ENCODE assay signal across 26 cellular contexts in genomic region chr10:7033031-7033430, GRCh38.
DNase-seq lines count a peak whose midpoint lies in the region; ATAC-seq, FAIRE-seq and TF ChIP-seq lines count a peak whose summit lies in the region.
"Had no signal": no experiment of that assay in that cellular context is flagged by ENCODE, and none has a peak within 500 bp of the region (broad histone marks: within the 10 kb centered on the region; RNA-seq: fewer than 3 reads in every experiment).

No MANE protein-coding gene starts in this region.

- no peak for TF ChIP-seq CTCF in activated CD8-positive, alpha-beta T cell treated with anti-CD3 and anti-CD28 coated beads for 36 hours (IDR thresholded peaks at IDR 0.05)
- no peak for TF ChIP-seq CTCF in testis (IDR thresholded peaks at IDR 0.05)

- no peak for DNase-seq in activated naive CD4-positive, alpha-beta T cell treated with anti-CD3 and anti-CD28 coated beads, Interleukin-2, amount 50 U/mL, for 72 hours (ENCODE audit: low spot score in 2 of 2)
- DNase-seq in activated naive CD4-positive, alpha-beta T cell treated with anti-CD3 and anti-CD28 coated beads, Interleukin-2, amount 10 ng/mL, durations not matched to agents 7 days and 5 days, result no peak
- DNase-seq in activated CD8-positive, alpha-beta T cell treated with anti-CD3 and anti-CD28 coated beads for 36 hours, result peak; percentile 6
- DNase-seq in effector memory CD8-positive, alpha-beta T cell, result no peak
- DNase-seq in small intestine (peak; percentile 33), testis (no peak), NCI-H1694 treated with DMSO at 0.1 percent for 48 hours (lab: John Stamatoyannopoulos, UW) (no peak)
- DNase-seq: CD4-positive, CD25-positive, alpha-beta regulatory T cell; DMS153; NCI-H1092; NCI-H1417 treated with DMSO at 0.1 percent for 48 hours; NCI-H187; NCI-H2081 treated with DMSO at 0.1 percent for 48 hours; NCI-H2171; NCI-H226; NCI-H510A; NCI-H69; OCI-M1; SIG-M5 had no signal

- WGBS in small intestine, 3 donors, result 55 to 76% (median 57%) methylated on average over 1 of the region's 1 CpG
- WGBS in testis, 2 donors, result 88 to 96% methylated on average over 1 of the region's 1 CpG

- H3K9me3 Mint-ChIP-seq in activated naive CD4-positive, alpha-beta T cell treated with anti-CD3 and anti-CD28 coated beads, Interleukin-2, amount 50 U/mL, for 72 hours, result peaks cover 15 to 18% of the 10 kb centered on the region in 2 donors
- H3K9me3 Mint-ChIP-seq in activated naive CD4-positive, alpha-beta T cell treated with anti-CD3 and anti-CD28 coated beads, Interleukin-2, amount 10 ng/mL, durations not matched to agents 7 days and 5 days, result peaks cover 1% of the 10 kb centered on the region
- peaks cover 32% of the 10 kb centered on the region for H3K9me3 Mint-ChIP-seq in activated CD8-positive, alpha-beta T cell treated with anti-CD3 and anti-CD28 coated beads for 36 hours
- peaks cover 14 to 19% of the 10 kb centered on the region in 2 donors for H3K9me3 Mint-ChIP-seq in effector memory CD8-positive, alpha-beta T cell

- intact Hi-C loops in activated CD8-positive, alpha-beta T cell treated with anti-CD3 and anti-CD28 coated beads for 36 hours (cut with micrococcal nuclease), result loop anchor here (10.0 kb wide), 1 partner anchor 108 kb away; no protein-coding TSS in a partner anchor
- intact Hi-C loops in testis (cut with DNase I; ENCODE audit: low total_unique reads), result no loop called here

- POLR2A ChIA-PET in activated CD8-positive, alpha-beta T cell treated with anti-CD3 and anti-CD28 coated beads for 36 hours (lab: Charles Lee), result no interaction called here

- no peak overlapping the region for H3K27ac Mint-ChIP-seq in activated naive CD4-positive, alpha-beta T cell treated with anti-CD3 and anti-CD28 coated beads, Interleukin-2, amount 50 U/mL, for 72 hours
- H3K27ac Mint-ChIP-seq in activated naive CD4-positive, alpha-beta T cell treated with anti-CD3 and anti-CD28 coated beads, Interleukin-2, amount 10 ng/mL, durations not matched to agents 7 days and 5 days, result no peak overlapping the region
- peak overlapping the region; percentile 18 for H3K27ac Mint-ChIP-seq in activated CD8-positive, alpha-beta T cell treated with anti-CD3 and anti-CD28 coated beads for 36 hours
- peak overlapping the region; percentile 51 to 97 for H3K27ac Mint-ChIP-seq in effector memory CD8-positive, alpha-beta T cell
- H3K27ac Mint-ChIP-seq: CD4-positive, CD25-positive, alpha-beta regulatory T cell; IgD-negative memory B cell had no signal

- H3K27ac ChIP-seq in small intestine (ENCODE audit: low read depth in 1 of 2, low read length in 1 of 2), result no peak overlapping the region
- H3K27ac ChIP-seq in testis, result no peak overlapping the region
- H3K27ac ChIP-seq: HL-60, SK-N-MC had no signal

- no peaks in the 10 kb centered on the region for H3K9me3 ChIP-seq in small intestine (ENCODE audit: control insufficient read depth, low read depth)
- H3K9me3 ChIP-seq in testis, result no peaks in the 10 kb centered on the region

- no peak for FAIRE-seq in small intestine (lab: Jason Lieb, UNC)
- FAIRE-seq: GM18507, RCC 7860 had no signal

- no peak for TF ChIP-seq POLR2A in testis (IDR thresholded peaks at IDR 0.05)

- CTCF ChIA-PET in activated naive CD4-positive, alpha-beta T cell treated with anti-CD3 and anti-CD28 coated beads, Interleukin-2, amount 10 ng/mL, durations not matched to agents 7 days and 5 days (lab: Charles Lee), result no interaction called here
- CTCF ChIA-PET in activated CD8-positive, alpha-beta T cell treated with anti-CD3 and anti-CD28 coated beads for 36 hours (lab: Charles Lee), result interaction anchor here (0.9 to 3.8 kb wide), 2 partner anchors 114 to 493 kb away, joined by 3 to 16 read pairs; no protein-coding TSS in a partner anchor

- H3K4me3 ChIP-seq in small intestine (ENCODE audit: low read depth in 1 of 2, low read length in 2 of 2) (no peak overlapping the region), testis (no peak overlapping the region)
- H3K4me3 ChIP-seq: SK-N-MC had no signal

- peak; percentile 15 to 35 for ATAC-seq in activated naive CD4-positive, alpha-beta T cell treated with anti-CD3 and anti-CD28 coated beads, Interleukin-2, amount 50 U/mL, for 72 hours
- no peak for ATAC-seq in activated CD8-positive, alpha-beta T cell treated with anti-CD3 and anti-CD28 coated beads for 36 hours
- no peak for ATAC-seq in effector memory CD8-positive, alpha-beta T cell (replicated peaks)
- ATAC-seq in GM19463 (IDR thresholded peaks at IDR 0.05; ENCODE audit: unreplicated experiment), result no peak
- ATAC-seq: HCT116 had no signal

- H3K27me3 ChIP-seq in small intestine (ENCODE audit: control insufficient read depth in 2 of 2, insufficient read depth in 2 of 2, low read length in 2 of 2) (no peaks in the 10 kb centered on the region), testis (no peaks in the 10 kb centered on the region)

- H3K36me3 ChIP-seq in small intestine (ENCODE audit: control insufficient read depth in 2 of 2, insufficient read depth in 2 of 2, low read length in 2 of 2), result no peaks in the 10 kb centered on the region
- H3K36me3 ChIP-seq in testis (ENCODE audit: low read depth, missing control alignments), result no peaks in the 10 kb centered on the region

- H3K4me3 Mint-ChIP-seq in activated naive CD4-positive, alpha-beta T cell treated with anti-CD3 and anti-CD28 coated beads, Interleukin-2, amount 10 ng/mL, durations not matched to agents 7 days and 5 days, result no peak overlapping the region
- H3K4me3 Mint-ChIP-seq in activated CD8-positive, alpha-beta T cell treated with anti-CD3 and anti-CD28 coated beads for 36 hours, result no peak overlapping the region
- peak overlapping the region; percentile 44 to 63 for H3K4me3 Mint-ChIP-seq in effector memory CD8-positive, alpha-beta T cell
- H3K4me3 Mint-ChIP-seq: CD4-positive, CD25-positive, alpha-beta regulatory T cell; IgD-negative memory B cell had no signal

- H3K4me1 ChIP-seq in small intestine (ENCODE audit: control insufficient read depth in 2 of 2, insufficient read depth in 1 of 2, low read depth in 1 of 2, low read length in 1 of 2) (no peaks in the 10 kb centered on the region), testis (no peaks in the 10 kb centered on the region)

- peaks cover 17% of the 10 kb centered on the region for H3K4me1 Mint-ChIP-seq in activated naive CD4-positive, alpha-beta T cell treated with anti-CD3 and anti-CD28 coated beads, Interleukin-2, amount 10 ng/mL, durations not matched to agents 7 days and 5 days
- peaks cover 64% of the 10 kb centered on the region for H3K4me1 Mint-ChIP-seq in activated CD8-positive, alpha-beta T cell treated with anti-CD3 and anti-CD28 coated beads for 36 hours (ENCODE audit: low read depth)
- peaks cover 68 to 86% of the 10 kb centered on the region in 2 donors for H3K4me1 Mint-ChIP-seq in effector memory CD8-positive, alpha-beta T cell (ENCODE audit: low read depth in 2 of 2)

- peaks cover 11 to 23% of the 10 kb centered on the region in 2 donors for H3K36me3 Mint-ChIP-seq in activated naive CD4-positive, alpha-beta T cell treated with anti-CD3 and anti-CD28 coated beads, Interleukin-2, amount 50 U/mL, for 72 hours
- no peaks in the 10 kb centered on the region for H3K36me3 Mint-ChIP-seq in activated naive CD4-positive, alpha-beta T cell treated with anti-CD3 and anti-CD28 coated beads, Interleukin-2, amount 10 ng/mL, durations not matched to agents 7 days and 5 days
- H3K36me3 Mint-ChIP-seq in activated CD8-positive, alpha-beta T cell treated with anti-CD3 and anti-CD28 coated beads for 36 hours (ENCODE audit: low read depth), result peaks cover 16% of the 10 kb centered on the region
- peaks cover 10% of the 10 kb centered on the region for H3K36me3 Mint-ChIP-seq in effector memory CD8-positive, alpha-beta T cell (ENCODE audit: insufficient read depth)
- H3K36me3 Mint-ChIP-seq: CD4-positive, CD25-positive, alpha-beta regulatory T cell had no signal

- H3K27me3 Mint-ChIP-seq in activated naive CD4-positive, alpha-beta T cell treated with anti-CD3 and anti-CD28 coated beads, Interleukin-2, amount 10 ng/mL, durations not matched to agents 7 days and 5 days, result peaks cover 4% of the 10 kb centered on the region
- H3K27me3 Mint-ChIP-seq in activated CD8-positive, alpha-beta T cell treated with anti-CD3 and anti-CD28 coated beads for 36 hours, result no peaks in the 10 kb centered on the region
- no peaks in the 10 kb centered on the region for H3K27me3 Mint-ChIP-seq in effector memory CD8-positive, alpha-beta T cell
- H3K27me3 Mint-ChIP-seq: CD4-positive, CD25-positive, alpha-beta regulatory T cell; IgD-negative memory B cell had no signal

Comparison
In these comparisons a context has a peak if more than half of its experiments do, and no peak if none do; other contexts are left out.
1. ATAC-seq: peak in activated naive CD4-positive, alpha-beta T cell treated with anti-CD3 and anti-CD28 coated beads, Interleukin-2, amount 50 U/mL, for 72 hours (2 of 2); none in activated CD8-positive, alpha-beta T cell treated with anti-CD3 and anti-CD28 coated beads for 36 hours (single experiment), effector memory CD8-positive, alpha-beta T cell (single experiment) and GM19463 (single experiment).
2. DNase-seq: peak in activated CD8-positive, alpha-beta T cell treated with anti-CD3 and anti-CD28 coated beads for 36 hours (single experiment) and small intestine (single experiment); none in activated naive CD4-positive, alpha-beta T cell treated with anti-CD3 and anti-CD28 coated beads, Interleukin-2, amount 50 U/mL, for 72 hours (0 of 2), activated naive CD4-positive, alpha-beta T cell treated with anti-CD3 and anti-CD28 coated beads, Interleukin-2, amount 10 ng/mL, durations not matched to agents 7 days and 5 days (single experiment), effector memory CD8-positive, alpha-beta T cell (0 of 3), testis (single experiment) and NCI-H1694 treated with DMSO at 0.1 percent for 48 hours (single experiment).
3. H3K27ac Mint-ChIP-seq: peak in activated CD8-positive, alpha-beta T cell treated with anti-CD3 and anti-CD28 coated beads for 36 hours (single experiment) and effector memory CD8-positive, alpha-beta T cell (2 of 2); none in activated naive CD4-positive, alpha-beta T cell treated with anti-CD3 and anti-CD28 coated beads, Interleukin-2, amount 50 U/mL, for 72 hours (0 of 2) and activated naive CD4-positive, alpha-beta T cell treated with anti-CD3 and anti-CD28 coated beads, Interleukin-2, amount 10 ng/mL, durations not matched to agents 7 days and 5 days (single experiment).
4. H3K4me3 Mint-ChIP-seq: peak in effector memory CD8-positive, alpha-beta T cell (2 of 2); none in activated naive CD4-positive, alpha-beta T cell treated with anti-CD3 and anti-CD28 coated beads, Interleukin-2, amount 10 ng/mL, durations not matched to agents 7 days and 5 days (single experiment) and activated CD8-positive, alpha-beta T cell treated with anti-CD3 and anti-CD28 coated beads for 36 hours (single experiment).